12 cellular contexts compared by ENCODE assay signal in genomic region chr6:32174416-32174815, GRCh38. TPM values are rescaled to one million over a fixed set of nuclear protein-coding genes. Genes with fewer than 3 reads are reported as not detected.
DNase-seq lines count a peak whose midpoint lies in the region; ATAC-seq, FAIRE-seq and TF ChIP-seq lines count a peak whose summit lies in the region.
"Had no signal": no experiment of that assay in that cellular context is flagged by ENCODE, and none has a peak within 500 bp of the region (broad histone marks: within the 10 kb centered on the region; RNA-seq: fewer than 3 reads in every experiment).

No MANE protein-coding gene starts in this region.

- no TSS peak for BruUV-seq in GM12878 (replicated peaks; lab: Mats Ljungman, UMichigan)

- TF ChIP-seq EP300 in GM12878 (IDR thresholded peaks at IDR 0.05; ENCODE audit: borderline replicate concordance in 1 of 2, control insufficient read depth in 1 of 2, low read depth in 2 of 2, low read length in 2 of 2): no peak

- WGBS in GM12878 (ENCODE audit: insufficient coverage, insufficient replicate concordance, low lambda C conversion rate, missing lambda C conversion rate): 100% methylated on average over 1 of the region's 1 CpG

- peaks cover 18 to 25% (median 21%) of the 10 kb centered on the region in 11 experiments for H3K36me3 ChIP-seq in BLaER1 treated with 17β-estradiol and CSF1 and Interleukin-3, amounts not matched to agents 10 nM and 100 nM
- H3K36me3 ChIP-seq in HUES48 (ENCODE audit: control insufficient read depth, insufficient read depth, low read length): peaks cover 34% of the 10 kb centered on the region
- H3K36me3 ChIP-seq in GM12878 (ENCODE audit: control insufficient read depth in 2 of 2, insufficient read depth in 2 of 2, low read length in 1 of 2): no peaks in the 10 kb centered on the region
- peaks cover 16% of the 10 kb centered on the region for H3K36me3 ChIP-seq in left ventricle myocardium inferior

- H3K4me1 Mint-ChIP-seq in mesothelial cell of epicardium: peaks cover 52% of the 10 kb centered on the region

- peak overlapping the region in 5 of 10 experiments; percentile 79 to 90 (median 86); a peak in 6 of 20 replicates for H3K4me3 ChIP-seq in BLaER1 treated with 17β-estradiol and CSF1 and Interleukin-3, amounts not matched to agents 10 nM and 100 nM
- H3K4me3 ChIP-seq in HUES48 (ENCODE audit: low read depth, low read length): peak overlapping the region; percentile 90
- no peak overlapping the region for H3K4me3 ChIP-seq in GM12878
- no peak overlapping the region for H3K4me3 ChIP-seq in left ventricle myocardium inferior

- H3K27ac ChIP-seq in BLaER1 treated with 17β-estradiol and CSF1 and Interleukin-3, amounts not matched to agents 10 nM and 100 nM: no peak overlapping the region
- H3K27ac ChIP-seq in HUES48 (ENCODE audit: low read depth, low read length) (no peak overlapping the region), GM12878 (ENCODE audit: control insufficient read depth, insufficient read depth) (no peak overlapping the region), left ventricle myocardium inferior (replicated peaks) (no peak overlapping the region)
- H3K27ac ChIP-seq: adrenal gland, VCaP had no signal

- no peak for FAIRE-seq in GM12878 (lab: Jason Lieb, UNC)
- FAIRE-seq: endometrium had no signal

- H3K9ac ChIP-seq in BLaER1 treated with 17β-estradiol and CSF1 and Interleukin-3, amounts not matched to agents 10 nM and 100 nM: no peak overlapping the region
- H3K9ac ChIP-seq in HUES48 (ENCODE audit: low read depth, low read length) (no peak overlapping the region), GM12878 (ENCODE audit: control insufficient read depth, insufficient read depth, low read length) (no peak overlapping the region)

- POLR2A ChIA-PET in GM12878 (lab: Charles Lee): interaction anchor here (1.5 kb wide), 1 partner anchor 46 kb away, joined by 6 read pairs; the partner anchor contains the start of gene ATF6B

- peak overlapping the region; percentile 92 to 100 (median 98) for H3K4me2 ChIP-seq in BLaER1 treated with 17β-estradiol and CSF1 and Interleukin-3, amounts not matched to agents 10 nM and 100 nM
- H3K4me2 ChIP-seq in GM12878 (ENCODE audit: control insufficient read depth, insufficient read depth): peak overlapping the region; percentile 68

- SMC1A ChIA-PET in GM12878 (lab: Charles Lee; ENCODE audit: uncharacterized antibody, unreplicated experiment): no interaction called here

- no peaks in the 10 kb centered on the region; a peak in 1 of 22 replicates for H4K20me1 ChIP-seq in BLaER1 treated with 17β-estradiol and CSF1 and Interleukin-3, amounts not matched to agents 10 nM and 100 nM
- no peaks in the 10 kb centered on the region for H4K20me1 ChIP-seq in GM12878 (ENCODE audit: control insufficient read depth, insufficient read depth)

- no peaks in the 10 kb centered on the region for H3K9me3 Mint-ChIP-seq in mesothelial cell of epicardium

- no peak overlapping the region for H2AFZ ChIP-seq in GM12878 (ENCODE audit: control insufficient read depth, low read depth, low read length)

- DNase-seq in GM12878 (ENCODE audit: low read depth, low spot score) (no peak), mesothelial cell of epicardium (ENCODE audit: low spot score in 2 of 2, unreplicated experiment in 2 of 2) (no peak), left ventricle myocardium inferior (no peak)
- DNase-seq: adrenal gland; stimulated activated CD4-positive, alpha-beta T cell treated with anti-CD3 and anti-CD28 coated beads, Interleukin-4, amount 100 ng/mL, for 1 hour had no signal

- no peak for TF ChIP-seq RAD21 in GM12878 (IDR thresholded peaks at IDR 0.05; ENCODE audit: insufficient read depth, low read depth, low read length)

- TF ChIP-seq POLR2A in GM12878 (IDR thresholded peaks at IDR 0.05; ENCODE audit: low read depth, low read length): no peak

- H3K27ac Mint-ChIP-seq in mesothelial cell of epicardium: peak overlapping the region; percentile 23

- no peaks in the 10 kb centered on the region for H3K9me3 ChIP-seq in BLaER1 treated with 17β-estradiol and CSF1 and Interleukin-3, amounts not matched to agents 10 nM and 100 nM (replicated peaks in 1 of 11)
- H3K9me3 ChIP-seq in HUES48 (ENCODE audit: control insufficient read depth, insufficient read depth, low read length) (no peaks in the 10 kb centered on the region), GM12878 (replicated peaks; ENCODE audit: control insufficient read depth, insufficient read depth, low read length) (no peaks in the 10 kb centered on the region), left ventricle myocardium inferior (replicated peaks) (no peaks in the 10 kb centered on the region)
- H3K9me3 ChIP-seq: adrenal gland had no signal

- H3K27me3 Mint-ChIP-seq in mesothelial cell of epicardium (ENCODE audit: low read depth): no peaks in the 10 kb centered on the region

- peaks cover 11% of the 10 kb centered on the region for H3K36me3 Mint-ChIP-seq in mesothelial cell of epicardium

- H3K27me3 ChIP-seq in BLaER1 treated with 17β-estradiol and CSF1 and Interleukin-3, amounts not matched to agents 10 nM and 100 nM: no peaks in the 10 kb centered on the region
- H3K27me3 ChIP-seq in HUES48 (ENCODE audit: control insufficient read depth, insufficient read depth, low read length): no peaks in the 10 kb centered on the region
- H3K27me3 ChIP-seq in GM12878 (replicated peaks in 1 of 2; ENCODE audit: control insufficient read depth in 2 of 2, insufficient read depth in 2 of 2, low read length in 1 of 2): no peaks in the 10 kb centered on the region
- no peaks in the 10 kb centered on the region for H3K27me3 ChIP-seq in left ventricle myocardium inferior (ENCODE audit: low read depth)
- H3K27me3 ChIP-seq: adrenal gland had no signal

- intact Hi-C loops in GM12878 (cut with micrococcal nuclease; ENCODE audit: unreplicated experiment): no loop called here
- intact Hi-C loops in left ventricle myocardium inferior (cut with micrococcal nuclease): no loop called here

- ATAC-seq in GM12878 (no peak), GM18867 (IDR thresholded peaks at IDR 0.05; ENCODE audit: unreplicated experiment) (no peak), HG03571 (IDR thresholded peaks at IDR 0.05; ENCODE audit: unreplicated experiment) (no peak), HG03175 (IDR thresholded peaks at IDR 0.05; ENCODE audit: unreplicated experiment) (no peak)

- TF ChIP-seq CTCF in GM12878 (IDR thresholded peaks at IDR 0.05 in 2 of 3, conservative IDR thresholded peaks at IDR 0.05 in 1 of 3; ENCODE audit: control insufficient read depth in 2 of 3, extremely low read depth in 1 of 3, insufficient read depth in 1 of 3, low read depth in 3 of 3, low read length in 3 of 3) (no peak), mesothelial cell of epicardium (IDR thresholded peaks at IDR 0.05; ENCODE audit: unreplicated experiment) (no peak), left ventricle myocardium inferior (IDR thresholded peaks at IDR 0.05; ENCODE audit: borderline replicate concordance) (no peak)

- in situ Hi-C loops in GM12878 (cut with MboI): no loop called here

- peaks cover 52 to 64% (median 54%) of the 10 kb centered on the region in 10 experiments for H3K4me1 ChIP-seq in BLaER1 treated with 17β-estradiol and CSF1 and Interleukin-3, amounts not matched to agents 10 nM and 100 nM
- H3K4me1 ChIP-seq in HUES48 (ENCODE audit: control insufficient read depth, insufficient read depth, low read length) (peaks cover 23% of the 10 kb centered on the region), GM12878 (ENCODE audit: control insufficient read depth, insufficient read depth, low read length) (peaks cover 10% of the 10 kb centered on the region), left ventricle myocardium inferior (peaks cover 44% of the 10 kb centered on the region)

- peak overlapping the region; percentile 92 for H3K4me3 Mint-ChIP-seq in mesothelial cell of epicardium

- CTCF ChIA-PET in GM12878 (lab: Yijun Ruan, JAX): no interaction called here

- H3K79me2 ChIP-seq in GM12878 (ENCODE audit: control insufficient read depth, insufficient read depth, low read length): peaks cover 21% of the 10 kb centered on the region

- RAD21 ChIA-PET in GM12878 (lab: Charles Lee; ENCODE audit: unreplicated experiment): no interaction called here

RNA-seq across cellular contexts. Expression of gene AGPAT1, which starts 1.5 kb away (rescaled TPM):
- 7.0 and 10.2 TPM in 2 replicates for total RNA-seq in GM12878 (2013; cell fraction: nucleolus; rRNA removed)
- 31.5 and 36.2 TPM in 2 replicates for total RNA-seq in GM12878 (2014; rRNA removed)
- 14.0 and 15.7 TPM in 2 replicates for total RNA-seq in GM12878 (2014; rRNA removed; fragmentation: Illumina TruSeq; extraction: Trizol)
- 31.5 and 34.7 TPM in 2 replicates for total RNA-seq in GM12878 (2021)
- polyA plus RNA-seq in GM12878 (2011; ENCODE audit: low read depth): 16.7 TPM
- polyA plus RNA-seq in GM12878 (2011; rRNA removed): 10.5 and 26.8 TPM in 2 replicates
- polyA plus RNA-seq in GM12878 (2011; cell fraction: cytosol; rRNA removed): 51.9 and 54.0 TPM in 2 replicates
- 27.4 and 30.3 TPM in 2 replicates for polyA plus RNA-seq in GM12878 (2011; cell fraction: nucleus; rRNA removed)
- 29.8 and 32.6 TPM in 2 replicates for polyA plus RNA-seq in GM12878 (2012)
- 33.3 and 39.5 TPM in 2 replicates for polyA plus RNA-seq in GM12878 (2014; fragmentation: Illumina TruSeq; extraction: Trizol)
- polyA plus RNA-seq in GM12878 (2014; fragmentation: Nextera tagmentation; extraction: Ambion mirVana): 10 to 100 TPM; 13.9 to 15.3 TPM
- 29.2 and 32.0 TPM in 2 replicates for polyA plus RNA-seq in GM12878 (2014; rRNA removed)
- 10 to 100 TPM; 18.1 to 22.5 TPM for polyA plus RNA-seq in GM12878 (2016; fragmentation: Nextera tagmentation; extraction: Ambion mirVana)
- 34.8 and 50.3 TPM in 2 replicates for polyA minus RNA-seq in GM12878 (2011; rRNA and poly(A)+ RNA removed)
- 17.4 and 18.2 TPM in 2 replicates for polyA minus RNA-seq in GM12878 (2011; cell fraction: cytosol; rRNA and poly(A)+ RNA removed)
- polyA minus RNA-seq in GM12878 (2011; cell fraction: nucleus; rRNA and poly(A)+ RNA removed): 6.6 and 11.3 TPM in 2 replicates
- total RNA-seq in mesothelial cell of epicardium: 63.2 to 69.0 TPM (median 64.6 TPM) in 3 replicates
- total RNA-seq in left ventricle myocardium inferior: 43.0 TPM

RNA-seq across cellular contexts. Expression of gene RNF5, which starts 3.8 kb away (rescaled TPM):
- 10.6 and 11.0 TPM in 2 replicates for total RNA-seq in GM12878 (2013; cell fraction: nucleolus; rRNA removed)
- 51.6 and 61.4 TPM in 2 replicates for total RNA-seq in GM12878 (2014; rRNA removed)
- 42.2 and 42.4 TPM in 2 replicates for total RNA-seq in GM12878 (2014; rRNA removed; fragmentation: Illumina TruSeq; extraction: Trizol)
- total RNA-seq in GM12878 (2021): 51.6 and 52.1 TPM in 2 replicates
- polyA plus RNA-seq in GM12878 (2011; ENCODE audit: low read depth): 40.6 TPM
- polyA plus RNA-seq in GM12878 (2011; rRNA removed): 75.2 and 75.6 TPM in 2 replicates
- 79.5 and 101 TPM in 2 replicates for polyA plus RNA-seq in GM12878 (2011; cell fraction: cytosol; rRNA removed)
- 32.7 and 35.4 TPM in 2 replicates for polyA plus RNA-seq in GM12878 (2011; cell fraction: nucleus; rRNA removed)
- 79.1 and 158 TPM in 2 replicates for polyA plus RNA-seq in GM12878 (2012)
- polyA plus RNA-seq in GM12878 (2014; fragmentation: Illumina TruSeq; extraction: Trizol): 74.1 and 82.8 TPM in 2 replicates
- 10 to 100 TPM; 31.4 to 42.0 TPM for polyA plus RNA-seq in GM12878 (2014; fragmentation: Nextera tagmentation; extraction: Ambion mirVana)
- 72.6 and 74.1 TPM in 2 replicates for polyA plus RNA-seq in GM12878 (2014; rRNA removed)
- polyA plus RNA-seq in GM12878 (2016; fragmentation: Nextera tagmentation; extraction: Ambion mirVana): 100 to 1,000 TPM; 105 to 114 TPM
- 20.0 and 32.1 TPM in 2 replicates for polyA minus RNA-seq in GM12878 (2011; rRNA and poly(A)+ RNA removed)
- 12.3 and 12.8 TPM in 2 replicates for polyA minus RNA-seq in GM12878 (2011; cell fraction: cytosol; rRNA and poly(A)+ RNA removed)
- 7.6 and 8.6 TPM in 2 replicates for polyA minus RNA-seq in GM12878 (2011; cell fraction: nucleus; rRNA and poly(A)+ RNA removed)
- 60.7 to 62.8 TPM (median 62.1 TPM) in 3 replicates for total RNA-seq in mesothelial cell of epicardium
- total RNA-seq in left ventricle myocardium inferior: 76.0 TPM

RNA-seq across cellular contexts. Expression of gene AGER, which starts 9.6 kb away (rescaled TPM):
- total RNA-seq in GM12878 (2013; cell fraction: nucleolus; rRNA removed): 4.1 and 5.9 TPM in 2 replicates
- total RNA-seq in GM12878 (2014; rRNA removed) (2.9 and 3.7 TPM in 2 replicates), GM12878 (2014; rRNA removed; fragmentation: Illumina TruSeq; extraction: Trizol) (3.1 and 3.8 TPM in 2 replicates), GM12878 (2021) (15.4 and 15.7 TPM in 2 replicates), mesothelial cell of epicardium (23.7 to 28.1 TPM (median 27.5 TPM) in 3 replicates), left ventricle myocardium inferior (1.8 TPM)
- 6.5 TPM for polyA plus RNA-seq in GM12878 (2011; ENCODE audit: low read depth)
- polyA plus RNA-seq in GM12878 (2011; rRNA removed) (8.7 and 9.1 TPM in 2 replicates), GM12878 (2014; fragmentation: Illumina TruSeq; extraction: Trizol) (6.1 and 9.6 TPM in 2 replicates), GM12878 (2014; fragmentation: Nextera tagmentation; extraction: Ambion mirVana) (1 to 10 TPM; 1.1 to 3.9 TPM), GM12878 (2014; rRNA removed) (14.5 and 18.2 TPM in 2 replicates), GM12878 (2016; fragmentation: Nextera tagmentation; extraction: Ambion mirVana) (1 to 10 TPM; 2.2 to 3.0 TPM)
- polyA plus RNA-seq in GM12878 (2011; cell fraction: cytosol; rRNA removed): 6.3 and 8.2 TPM in 2 replicates
- polyA plus RNA-seq in GM12878 (2011; cell fraction: nucleus; rRNA removed): 129 and 144 TPM in 2 replicates
- 14.9 and 23.7 TPM in 2 replicates for polyA plus RNA-seq in GM12878 (2012)
- polyA minus RNA-seq in GM12878 (2011; rRNA and poly(A)+ RNA removed): 1.0 and 4.2 TPM in 2 replicates
- polyA minus RNA-seq in GM12878 (2011; cell fraction: cytosol; rRNA and poly(A)+ RNA removed): 1.9 TPM in 1 of 2 replicates, not detected in the other
- polyA minus RNA-seq in GM12878 (2011; cell fraction: nucleus; rRNA and poly(A)+ RNA removed): 7.3 and 12.3 TPM in 2 replicates

RNA-seq across cellular contexts. Expression of gene EGFL8, which starts 10.0 kb away (rescaled TPM):
- 1.3 and 1.5 TPM in 2 replicates for total RNA-seq in GM12878 (2013; cell fraction: nucleolus; rRNA removed)
- total RNA-seq in GM12878 (2014; rRNA removed) (0.90 and 2.7 TPM in 2 replicates), GM12878 (2014; rRNA removed; fragmentation: Illumina TruSeq; extraction: Trizol) (0.60 and 1.9 TPM in 2 replicates), GM12878 (2021) (2.6 and 3.0 TPM in 2 replicates), mesothelial cell of epicardium (45.7 to 48.3 TPM (median 45.7 TPM) in 3 replicates), left ventricle myocardium inferior (9.2 TPM)
- polyA plus RNA-seq in GM12878 (2011; ENCODE audit: low read depth): 0.47 TPM
- polyA plus RNA-seq in GM12878 (2011; rRNA removed) (1.8 and 2.2 TPM in 2 replicates), GM12878 (2014; fragmentation: Illumina TruSeq; extraction: Trizol) (2.3 and 6.0 TPM in 2 replicates), GM12878 (2014; fragmentation: Nextera tagmentation; extraction: Ambion mirVana) (under 1 TPM; 0.27 to 0.84 TPM), GM12878 (2014; rRNA removed) (2.4 and 3.5 TPM in 2 replicates), GM12878 (2016; fragmentation: Nextera tagmentation; extraction: Ambion mirVana) (under 1 TPM; 0.07 to 0.28 TPM)
- 1.1 and 2.2 TPM in 2 replicates for polyA plus RNA-seq in GM12878 (2011; cell fraction: cytosol; rRNA removed)
- polyA plus RNA-seq in GM12878 (2011; cell fraction: nucleus; rRNA removed): 8.2 and 11.2 TPM in 2 replicates
- polyA plus RNA-seq in GM12878 (2012): 3.1 and 3.3 TPM in 2 replicates
- 0.07 and 0.10 TPM in 2 replicates for polyA minus RNA-seq in GM12878 (2011; rRNA and poly(A)+ RNA removed)
- polyA minus RNA-seq in GM12878 (2011; cell fraction: cytosol; rRNA and poly(A)+ RNA removed): not detected in 2 replicates
- polyA minus RNA-seq in GM12878 (2011; cell fraction: nucleus; rRNA and poly(A)+ RNA removed): 0.24 and 1.6 TPM in 2 replicates

RNA-seq across cellular contexts. Expression of gene PBX2, which starts 15.6 kb away (rescaled TPM):
- 67.7 and 72.9 TPM in 2 replicates for total RNA-seq in GM12878 (2013; cell fraction: nucleolus; rRNA removed)
- 19.3 and 20.8 TPM in 2 replicates for total RNA-seq in GM12878 (2014; rRNA removed)
- total RNA-seq in GM12878 (2014; rRNA removed; fragmentation: Illumina TruSeq; extraction: Trizol): 20.3 and 21.8 TPM in 2 replicates
- 59.6 and 66.5 TPM in 2 replicates for total RNA-seq in GM12878 (2021)
- 27.4 TPM for polyA plus RNA-seq in GM12878 (2011; ENCODE audit: low read depth)
- polyA plus RNA-seq in GM12878 (2011; rRNA removed): 35.7 and 48.8 TPM in 2 replicates
- polyA plus RNA-seq in GM12878 (2011; cell fraction: cytosol; rRNA removed): 45.8 and 53.2 TPM in 2 replicates
- 222 and 225 TPM in 2 replicates for polyA plus RNA-seq in GM12878 (2011; cell fraction: nucleus; rRNA removed)
- polyA plus RNA-seq in GM12878 (2012): 55.9 and 61.7 TPM in 2 replicates
- polyA plus RNA-seq in GM12878 (2014; fragmentation: Illumina TruSeq; extraction: Trizol): 50.7 and 50.9 TPM in 2 replicates
- 1 to 10 TPM in 1 of 2 experiments, under 1 TPM in 1; 0.84 to 1.2 TPM for polyA plus RNA-seq in GM12878 (2014; fragmentation: Nextera tagmentation; extraction: Ambion mirVana)
- polyA plus RNA-seq in GM12878 (2014; rRNA removed): 58.0 and 73.3 TPM in 2 replicates
- polyA plus RNA-seq in GM12878 (2016; fragmentation: Nextera tagmentation; extraction: Ambion mirVana): 1 to 10 TPM; 2.7 to 3.7 TPM
- 34.2 and 47.6 TPM in 2 replicates for polyA minus RNA-seq in GM12878 (2011; rRNA and poly(A)+ RNA removed)
- polyA minus RNA-seq in GM12878 (2011; cell fraction: cytosol; rRNA and poly(A)+ RNA removed): 16.5 and 16.6 TPM in 2 replicates
- polyA minus RNA-seq in GM12878 (2011; cell fraction: nucleus; rRNA and poly(A)+ RNA removed): 38.8 and 73.5 TPM in 2 replicates
- total RNA-seq in mesothelial cell of epicardium: 236 to 250 TPM (median 246 TPM) in 3 replicates
- total RNA-seq in left ventricle myocardium inferior: 36.5 TPM
